15 cellular contexts compared by ENCODE assay signal in genomic region chr3:71498053-71498452, GRCh38.
DNase-seq lines count a peak whose midpoint lies in the region; ATAC-seq, FAIRE-seq and TF ChIP-seq lines count a peak whose summit lies in the region.
"Had no signal": no experiment of that assay in that cellular context is flagged by ENCODE, and none has a peak within 500 bp of the region (broad histone marks: within the 10 kb centered on the region; RNA-seq: fewer than 3 reads in every experiment).

No MANE protein-coding gene starts in this region.

- intact Hi-C loops in sigmoid colon (cut with DNase I) = no loop called here
- intact Hi-C loops in activated CD8-positive, alpha-beta T cell treated with anti-CD3 and anti-CD28 coated beads for 36 hours (cut with micrococcal nuclease) = loop anchor here (10.0 kb wide), 2 partner anchors 273 to 413 kb away; no protein-coding TSS in a partner anchor

- ATAC-seq in activated CD8-positive, alpha-beta T cell treated with anti-CD3 and anti-CD28 coated beads for 36 hours = no peak
- ATAC-seq: activated T-cell treated with anti-CD3 and anti-CD28 coated beads, Interleukin-2, amount 50 U/mL, for 72 hours had no signal

- H4K20me1 ChIP-seq in astrocyte (ENCODE audit: insufficient read depth, low read length) = no peaks in the 10 kb centered on the region

- H3K27ac ChIP-seq in astrocyte (ENCODE audit: low read depth, low read length) (peak overlapping the region; percentile 96), sigmoid colon (peak overlapping the region in 3 of 4 donors; percentile 59 to 82 (median 65))
- H3K27ac ChIP-seq: parathyroid adenoma, SJCRH30 had no signal

- H3K4me2 ChIP-seq in astrocyte (ENCODE audit: low read length) = peak overlapping the region; percentile 79

- H3K79me2 ChIP-seq in astrocyte (ENCODE audit: insufficient read depth, low read length) = peaks cover 85% of the 10 kb centered on the region
- H3K79me2 ChIP-seq: parathyroid adenoma had no signal

- CTCF ChIA-PET in activated CD8-positive, alpha-beta T cell treated with anti-CD3 and anti-CD28 coated beads for 36 hours (lab: Charles Lee) = interaction anchor here (0.8 to 1.3 kb wide), 3 partner anchors 8 to 39 kb away, joined by 3 to 4 read pairs (median 3); no protein-coding TSS in a partner anchor

- FAIRE-seq in astrocyte (lab: Jason Lieb, UNC) (no peak), GM19239 (lab: Jason Lieb, UNC) (no peak)
- FAIRE-seq: bronchial epithelial cell had no signal

- peak overlapping the region; percentile 84 for H3K9ac ChIP-seq in astrocyte (ENCODE audit: low read length)
- H3K9ac ChIP-seq: parathyroid adenoma had no signal

- H3K4me3 ChIP-seq in astrocyte (ENCODE audit: insufficient read depth, low read depth, low read length) = no peak overlapping the region
- no peak overlapping the region for H3K4me3 ChIP-seq in sigmoid colon
- H3K4me3 ChIP-seq: SJCRH30 had no signal

- no peak for TF ChIP-seq CTCF in HFFc6 (IDR thresholded peaks at IDR 0.05)
- no peak for TF ChIP-seq CTCF in astrocyte (IDR thresholded peaks at IDR 0.05; ENCODE audit: insufficient read depth, low read depth, low read length)
- no peak for TF ChIP-seq CTCF in sigmoid colon (IDR thresholded peaks at IDR 0.05)
- TF ChIP-seq CTCF in activated CD8-positive, alpha-beta T cell treated with anti-CD3 and anti-CD28 coated beads for 36 hours (IDR thresholded peaks at IDR 0.05) = no peak

- no peaks in the 10 kb centered on the region for H3K27me3 Mint-ChIP-seq in HFFc6 (ENCODE audit: insufficient read depth)
- no peaks in the 10 kb centered on the region for H3K27me3 Mint-ChIP-seq in astrocyte (ENCODE audit: low read depth, unreplicated experiment)
- H3K27me3 Mint-ChIP-seq in activated CD8-positive, alpha-beta T cell treated with anti-CD3 and anti-CD28 coated beads for 36 hours = no peaks in the 10 kb centered on the region

- POLR2A ChIA-PET in activated CD8-positive, alpha-beta T cell treated with anti-CD3 and anti-CD28 coated beads for 36 hours (lab: Charles Lee) = interaction anchor here (0.7 to 2.1 kb wide), 4 partner anchors 8 to 84 kb away, joined by 3 to 5 read pairs (median 5); no protein-coding TSS in a partner anchor

- no peak for DNase-seq in HFFc6
- peak; percentile 74 for DNase-seq in astrocyte (ENCODE audit: low read depth)
- DNase-seq in islet precursor cell = peak; percentile 91
- DNase-seq in sigmoid colon = no peak
- no peak for DNase-seq in activated CD8-positive, alpha-beta T cell treated with anti-CD3 and anti-CD28 coated beads for 36 hours
- no peak for DNase-seq in D341Med (ENCODE audit: low spot score)
- no peak for DNase-seq in GM19239 (ENCODE audit: insufficient read length, low spot score)
- no peak for DNase-seq in SIG-M5 treated with dmso at 0.1 percent for 504 hours (lab: John Stamatoyannopoulos, UW; ENCODE audit: unreplicated experiment)
- DNase-seq: activated CD4-positive, CD25-positive, alpha-beta regulatory T cell; activated T-cell treated with anti-CD3 and anti-CD28 coated beads, Interleukin-2, amount 50 U/mL, for 72 hours; Calu3; SJCRH30; stimulated activated CD4-positive, alpha-beta T cell treated with anti-CD3 and anti-CD28 coated beads, Interleukin-4, amount 100 ng/mL, for 1 hour had no signal

- no peak overlapping the region for H2AFZ ChIP-seq in astrocyte (ENCODE audit: low read depth, low read length)
- H2AFZ ChIP-seq: parathyroid adenoma had no signal

- H3K4me1 ChIP-seq in astrocyte (ENCODE audit: insufficient read depth, low read length) = peaks cover 38% of the 10 kb centered on the region
- H3K4me1 ChIP-seq in sigmoid colon = peaks cover 0 to 39% (median 34%) of the 10 kb centered on the region in 4 donors
- H3K4me1 ChIP-seq: SJCRH30 had no signal

- H3K27ac Mint-ChIP-seq in HFFc6 (peak overlapping the region; percentile 96; the same call in 1 of the 2 replicates), astrocyte (ENCODE audit: unreplicated experiment) (peak overlapping the region; percentile 98)
- H3K27ac Mint-ChIP-seq in activated CD8-positive, alpha-beta T cell treated with anti-CD3 and anti-CD28 coated beads for 36 hours = no peak overlapping the region
- H3K27ac Mint-ChIP-seq: activated T-cell treated with anti-CD3 and anti-CD28 coated beads, Interleukin-2, amount 50 U/mL, for 72 hours had no signal

- H3K4me3 Mint-ChIP-seq in HFFc6 (no peak overlapping the region), astrocyte (ENCODE audit: unreplicated experiment) (no peak overlapping the region)
- H3K4me3 Mint-ChIP-seq in activated CD8-positive, alpha-beta T cell treated with anti-CD3 and anti-CD28 coated beads for 36 hours = no peak overlapping the region
- H3K4me3 Mint-ChIP-seq: activated T-cell treated with anti-CD3 and anti-CD28 coated beads, Interleukin-2, amount 50 U/mL, for 72 hours had no signal

- 87 to 89% methylated on average over 4 of the region's 4 CpGs for WGBS in sigmoid colon, 2 donors

- H3K36me3 Mint-ChIP-seq in HFFc6 (ENCODE audit: low read depth) (peaks cover 7% of the 10 kb centered on the region), astrocyte (ENCODE audit: low read depth, unreplicated experiment) (peaks cover 13% of the 10 kb centered on the region)
- H3K36me3 Mint-ChIP-seq in activated CD8-positive, alpha-beta T cell treated with anti-CD3 and anti-CD28 coated beads for 36 hours (ENCODE audit: low read depth) = peaks cover 26% of the 10 kb centered on the region

- H3K36me3 ChIP-seq in astrocyte (ENCODE audit: insufficient read depth, low read length) = peaks cover 4% of the 10 kb centered on the region
- H3K36me3 ChIP-seq in sigmoid colon = peaks cover 0 to 1% (median 0%) of the 10 kb centered on the region in 4 donors
- H3K36me3 ChIP-seq: SJCRH30 had no signal

- H3K27me3 ChIP-seq in astrocyte (ENCODE audit: insufficient read depth, low read length) (no peaks in the 10 kb centered on the region), sigmoid colon (no peaks in the 10 kb centered on the region)
- H3K27me3 ChIP-seq: SJCRH30 had no signal

- no peak for TF ChIP-seq POLR2A in sigmoid colon (IDR thresholded peaks at IDR 0.05)

- H3K9me3 ChIP-seq in astrocyte (ENCODE audit: insufficient read depth, low read depth, low read length) = no peaks in the 10 kb centered on the region
- H3K9me3 ChIP-seq in sigmoid colon = no peaks in the 10 kb centered on the region
- H3K9me3 ChIP-seq: SJCRH30 had no signal

- TF ChIP-seq EP300 in sigmoid colon (IDR thresholded peaks at IDR 0.05) = no peak

- no peaks in the 10 kb centered on the region for H3K9me3 Mint-ChIP-seq in HFFc6
- H3K9me3 Mint-ChIP-seq in astrocyte (ENCODE audit: unreplicated experiment) = no peaks in the 10 kb centered on the region
- peaks cover 9% of the 10 kb centered on the region for H3K9me3 Mint-ChIP-seq in activated CD8-positive, alpha-beta T cell treated with anti-CD3 and anti-CD28 coated beads for 36 hours

- peaks cover 71% of the 10 kb centered on the region for H3K4me1 Mint-ChIP-seq in HFFc6 (ENCODE audit: low read depth)
- H3K4me1 Mint-ChIP-seq in astrocyte (ENCODE audit: low read depth, unreplicated experiment) = peaks cover 50% of the 10 kb centered on the region
- peaks cover 81% of the 10 kb centered on the region for H3K4me1 Mint-ChIP-seq in activated CD8-positive, alpha-beta T cell treated with anti-CD3 and anti-CD28 coated beads for 36 hours (ENCODE audit: low read depth)

Comparison
In these comparisons a context has a peak if more than half of its experiments do, and no peak if none do; other contexts are left out.
1. DNase-seq: peak in astrocyte (single experiment) and islet precursor cell (single experiment); none in HFFc6 (single experiment), sigmoid colon (single experiment), activated CD8-positive, alpha-beta T cell treated with anti-CD3 and anti-CD28 coated beads for 36 hours (single experiment), D341Med (single experiment), GM19239 (single experiment) and SIG-M5 treated with dmso at 0.1 percent for 504 hours (single experiment).